In genomic region chr14:102695172-102695569, GRCh38 we compare ENCODE assay signal across 11 cellular contexts.
DNase-seq lines count a peak whose midpoint lies in the region; ATAC-seq, FAIRE-seq and TF ChIP-seq lines count a peak whose summit lies in the region.
"Had no signal": no experiment of that assay in that cellular context is flagged by ENCODE, and none has a peak within 500 bp of the region (broad histone marks: within the 10 kb centered on the region; RNA-seq: fewer than 3 reads in every experiment).

No MANE protein-coding gene starts in this region.

- no peaks in the 10 kb centered on the region for H3K36me3 Mint-ChIP-seq in activated T-helper 17 cell treated with anti-CD3 and anti-CD28 coated beads, Interleukin-2, amount 50 U/mL, for 72 hours (ENCODE audit: low read depth)

- no peak overlapping the region for H3K4me3 Mint-ChIP-seq in activated T-helper 17 cell treated with anti-CD3 and anti-CD28 coated beads, Interleukin-2, amount 50 U/mL, for 72 hours

- no peak for TF ChIP-seq RAD21 in GM12878 (IDR thresholded peaks at IDR 0.05; ENCODE audit: insufficient read depth, low read depth, low read length)

- H2AK5ac ChIP-seq in mesendoderm (ENCODE audit: low read length): no peak overlapping the region

- H3K9me3 ChIP-seq in Panc1 (ENCODE audit: control insufficient read depth, insufficient read depth, low read depth, low read length) (no peaks in the 10 kb centered on the region), GM12878 (replicated peaks; ENCODE audit: control insufficient read depth, insufficient read depth, low read length) (no peaks in the 10 kb centered on the region), aorta (ENCODE audit: control insufficient read depth, low read length) (no peaks in the 10 kb centered on the region), sigmoid colon (no peaks in the 10 kb centered on the region)
- H3K9me3 ChIP-seq: A549, SJSA1 had no signal

- no peaks in the 10 kb centered on the region for H4K20me1 ChIP-seq in GM12878 (ENCODE audit: control insufficient read depth, insufficient read depth)

- intact Hi-C loops in Panc1 (cut with micrococcal nuclease; ENCODE audit: unreplicated experiment) (no loop called here), GM12878 (cut with micrococcal nuclease; ENCODE audit: unreplicated experiment) (loop anchor here (10.0 kb wide), 2 partner anchors 360 to 600 kb away; partner anchors contain the start of gene CDC42BPB), aorta (cut with DNase I) (loop anchor here in 1 of 2 donors (10.0 kb wide), 2 partner anchors 220 to 600 kb away; no protein-coding TSS in a partner anchor), sigmoid colon (cut with DNase I) (loop anchor here (2.0 to 10.0 kb wide), 2 partner anchors 170 to 222 kb away; no protein-coding TSS in a partner anchor)

- no peak overlapping the region for H3K27ac Mint-ChIP-seq in activated T-helper 17 cell treated with anti-CD3 and anti-CD28 coated beads, Interleukin-2, amount 50 U/mL, for 72 hours

- no peak overlapping the region for H2BK120ac ChIP-seq in mesendoderm (ENCODE audit: low read depth, low read length)

- in situ Hi-C loops in Panc1 (cut with HindIII; ENCODE audit: low pct_unique_long_range_greater_than_20kb, low sequenced_read_pairs): no loop called here
- in situ Hi-C loops in GM12878 (cut with MboI): loop anchor here (5.0 kb wide), 1 partner anchor 217 kb away; no protein-coding TSS in a partner anchor

- H3K4me1 ChIP-seq in Panc1 (ENCODE audit: control insufficient read depth, insufficient read depth, low read length) (peaks cover 28% of the 10 kb centered on the region), GM12878 (ENCODE audit: control insufficient read depth, insufficient read depth, low read length) (peaks cover 15% of the 10 kb centered on the region), mesendoderm (ENCODE audit: control insufficient read depth, low read depth, low read length) (peaks cover 9% of the 10 kb centered on the region), aorta (ENCODE audit: control insufficient read depth in 1 of 2, insufficient read depth in 2 of 2, low read length in 2 of 2) (peaks cover 1 to 3% of the 10 kb centered on the region in 2 donors), sigmoid colon (peaks cover 0 to 51% (median 25%) of the 10 kb centered on the region in 4 donors)
- H3K4me1 ChIP-seq: SJSA1 had no signal

- no peak overlapping the region for H3K56ac ChIP-seq in mesendoderm (ENCODE audit: low read length)

- TF ChIP-seq POLR2A in GM12878 (IDR thresholded peaks at IDR 0.05; ENCODE audit: low read depth, low read length): no peak
- TF ChIP-seq POLR2A in sigmoid colon (IDR thresholded peaks at IDR 0.05): no peak

- H4K5ac ChIP-seq in mesendoderm (ENCODE audit: low read length): no peak overlapping the region

- SMC1A ChIA-PET in GM12878 (lab: Charles Lee; ENCODE audit: uncharacterized antibody, unreplicated experiment): interaction anchor here (0.7 to 8.5 kb wide), 63 partner anchors 9 to 696 kb away, joined by 3 to 119 read pairs (median 5); no protein-coding TSS in a partner anchor

- WGBS in GM12878 (ENCODE audit: insufficient coverage, insufficient replicate concordance, low lambda C conversion rate, missing lambda C conversion rate): 45% methylated on average over 2 of the region's 2 CpGs
- no CpG with 5 or more reads among the region's 2 CpGs for WGBS in mesendoderm (ENCODE audit: extremely low coverage, insufficient coverage, low lambda C conversion rate)
- WGBS in aorta, 2 donors: 52 to 53% methylated on average over 2 of the region's 2 CpGs
- 54 to 58% methylated on average over 2 of the region's 2 CpGs for WGBS in sigmoid colon, 2 donors

- H3K79me2 ChIP-seq in GM12878 (ENCODE audit: control insufficient read depth, insufficient read depth, low read length): peaks cover 32% of the 10 kb centered on the region
- peaks cover 31% of the 10 kb centered on the region for H3K79me2 ChIP-seq in mesendoderm (ENCODE audit: control insufficient read depth, insufficient read depth, low read length)

- H3K27ac ChIP-seq in Panc1 (ENCODE audit: low read length) (0 out of 2 replicates have a peak overlapping the region, but pooled peaks have one; percentile 12), GM12878 (ENCODE audit: control insufficient read depth, insufficient read depth) (0 out of 2 replicates have a peak overlapping the region, but pooled peaks have one; percentile 9), mesendoderm (ENCODE audit: low read depth, low read length) (no peak overlapping the region), aorta (ENCODE audit: low read depth in 1 of 2, low read length in 2 of 2) (no peak overlapping the region), sigmoid colon (no peak overlapping the region)
- H3K27ac ChIP-seq: A549, SJSA1 had no signal

- DNase-seq in GM19239 (ENCODE audit: insufficient read length, low spot score) (no peak), Panc1 (ENCODE audit: low read depth, low spot score) (no peak), GM12878 (ENCODE audit: low read depth, low spot score) (no peak), mesendoderm (peak; percentile 65), aorta (no peak), sigmoid colon (no peak), RPMI8226 (no peak)
- DNase-seq: NCI-H1436 treated with DMSO at 0.1 percent for 48 hours had no signal

- H3K27me3 Mint-ChIP-seq in activated T-helper 17 cell treated with anti-CD3 and anti-CD28 coated beads, Interleukin-2, amount 50 U/mL, for 72 hours: no peaks in the 10 kb centered on the region

- ATAC-seq in Panc1 (no peak), GM12878 (0 out of 3 replicates have a peak, but pooled peaks have one; percentile 12), aorta (ENCODE audit: low FRiP score) (no peak)
- ATAC-seq in activated T-helper 17 cell treated with anti-CD3 and anti-CD28 coated beads, Interleukin-2, amount 50 U/mL, for 72 hours (replicated peaks): no peak

- H3K18ac ChIP-seq in mesendoderm (ENCODE audit: low read length): no peak overlapping the region

- peaks cover 26% of the 10 kb centered on the region for H3K79me1 ChIP-seq in mesendoderm (ENCODE audit: low read length)

- no peak overlapping the region for H2BK5ac ChIP-seq in mesendoderm (ENCODE audit: low read length)

- RAD21 ChIA-PET in GM12878 (lab: Charles Lee; ENCODE audit: unreplicated experiment): interaction anchor here (0.6 to 6.2 kb wide), 57 partner anchors 8 to 410 kb away, joined by 3 to 104 read pairs (median 5); no protein-coding TSS in a partner anchor

- H4K8ac ChIP-seq in mesendoderm (ENCODE audit: low read depth, low read length): no peak overlapping the region

- TF ChIP-seq EP300 in GM12878 (IDR thresholded peaks at IDR 0.05; ENCODE audit: borderline replicate concordance in 1 of 2, control insufficient read depth in 1 of 2, low read depth in 2 of 2, low read length in 2 of 2): no peak
- TF ChIP-seq EP300 in sigmoid colon (IDR thresholded peaks at IDR 0.05): no peak

- FAIRE-seq in GM19239 (lab: Jason Lieb, UNC): peak; percentile 11
- no peak for FAIRE-seq in GM12878 (lab: Jason Lieb, UNC)
- FAIRE-seq: A549 had no signal

- BruUV-seq in Panc1 (replicated peaks; lab: Mats Ljungman, UMichigan): no TSS peak
- no TSS peak for BruUV-seq in GM12878 (replicated peaks; lab: Mats Ljungman, UMichigan)

- no peaks in the 10 kb centered on the region for H3K9me3 Mint-ChIP-seq in activated T-helper 17 cell treated with anti-CD3 and anti-CD28 coated beads, Interleukin-2, amount 50 U/mL, for 72 hours

- no peak overlapping the region for H3K4ac ChIP-seq in mesendoderm (ENCODE audit: low read depth, low read length)

- H3K4me3 ChIP-seq in Panc1 (ENCODE audit: low read depth in 2 of 2, low read length in 2 of 2): no peak overlapping the region
- H3K4me3 ChIP-seq in GM12878: no peak overlapping the region
- H3K4me3 ChIP-seq in mesendoderm (ENCODE audit: low read length): no peak overlapping the region
- no peak overlapping the region for H3K4me3 ChIP-seq in aorta (ENCODE audit: low read length in 2 of 2)
- H3K4me3 ChIP-seq in sigmoid colon: no peak overlapping the region
- H3K4me3 ChIP-seq: A549, SJSA1 had no signal

- peaks cover 17% of the 10 kb centered on the region for H3K4me1 Mint-ChIP-seq in activated T-helper 17 cell treated with anti-CD3 and anti-CD28 coated beads, Interleukin-2, amount 50 U/mL, for 72 hours

- no peak overlapping the region for H3K23ac ChIP-seq in mesendoderm (ENCODE audit: low read length)

- no peak overlapping the region for H3K9ac ChIP-seq in GM12878 (ENCODE audit: control insufficient read depth, insufficient read depth, low read length)
- H3K9ac ChIP-seq in mesendoderm (ENCODE audit: low read length): no peak overlapping the region

- no peak overlapping the region for H2AFZ ChIP-seq in GM12878 (ENCODE audit: control insufficient read depth, low read depth, low read length)

- CTCF ChIA-PET in Panc1 (lab: Charles Lee): interaction anchor here (0.8 to 1.4 kb wide), 3 partner anchors 14 to 170 kb away, joined by 3 to 7 read pairs (median 4); no protein-coding TSS in a partner anchor
- CTCF ChIA-PET in GM12878 (lab: Yijun Ruan, JAX): interaction anchor here (0.6 to 6.5 kb wide), 72 partner anchors 9 to 581 kb away, joined by 3 to 107 read pairs (median 5); no protein-coding TSS in a partner anchor

- no peak overlapping the region for H2BK15ac ChIP-seq in mesendoderm (replicated peaks; ENCODE audit: low read depth)

- H3K36me3 ChIP-seq in Panc1 (ENCODE audit: control insufficient read depth, insufficient read depth, low read length) (no peaks in the 10 kb centered on the region), GM12878 (ENCODE audit: control insufficient read depth in 2 of 2, insufficient read depth in 2 of 2, low read length in 1 of 2) (no peaks in the 10 kb centered on the region), mesendoderm (ENCODE audit: control insufficient read depth, insufficient read depth, low read length) (no peaks in the 10 kb centered on the region), aorta (ENCODE audit: control insufficient read depth in 1 of 2, insufficient read depth in 2 of 2, low read length in 1 of 2) (no peaks in the 10 kb centered on the region), sigmoid colon (no peaks in the 10 kb centered on the region)
- H3K36me3 ChIP-seq: SJSA1 had no signal

- H3K27me3 ChIP-seq in Panc1 (ENCODE audit: control insufficient read depth, insufficient read depth, low read length) (no peaks in the 10 kb centered on the region), GM12878 (replicated peaks in 1 of 2; ENCODE audit: control insufficient read depth in 2 of 2, insufficient read depth in 2 of 2, low read length in 1 of 2) (no peaks in the 10 kb centered on the region), mesendoderm (ENCODE audit: insufficient read depth, low read length, poor library complexity) (no peaks in the 10 kb centered on the region), aorta (ENCODE audit: control insufficient read depth in 1 of 2, insufficient read depth in 2 of 2, low read length in 1 of 2) (no peaks in the 10 kb centered on the region), sigmoid colon (no peaks in the 10 kb centered on the region)
- H3K27me3 ChIP-seq: SJSA1 had no signal

- POLR2A ChIA-PET in Panc1 (lab: Charles Lee) (interaction anchor here (0.5 to 0.6 kb wide), 2 partner anchors 38 to 40 kb away, joined by 6 to 15 read pairs; no protein-coding TSS in a partner anchor), GM12878 (lab: Charles Lee) (interaction anchor here (0.5 to 2.3 kb wide), 8 partner anchors 56 to 90 kb away, joined by 3 to 11 read pairs (median 8); no protein-coding TSS in a partner anchor)

- no peak for TF ChIP-seq CTCF in Panc1 (IDR thresholded peaks at IDR 0.05)
- TF ChIP-seq CTCF in GM12878 (IDR thresholded peaks at IDR 0.05 in 2 of 3, conservative IDR thresholded peaks at IDR 0.05 in 1 of 3; ENCODE audit: control insufficient read depth in 2 of 3, extremely low read depth in 1 of 3, insufficient read depth in 1 of 3, low read depth in 3 of 3, low read length in 3 of 3): no peak
- TF ChIP-seq CTCF in sigmoid colon (IDR thresholded peaks at IDR 0.05): no peak

- H3K4me2 ChIP-seq in GM12878 (ENCODE audit: control insufficient read depth, insufficient read depth): no peak overlapping the region
- no peak overlapping the region for H3K4me2 ChIP-seq in mesendoderm (ENCODE audit: low read length)
- H3K4me2 ChIP-seq: A549 had no signal

Comparison
In these comparisons a context has a peak if more than half of its experiments do, and no peak if none do; other contexts are left out.
1. H3K27ac ChIP-seq: peak in Panc1 (single experiment) and GM12878 (single experiment); none in mesendoderm (single experiment), aorta (0 of 2) and sigmoid colon (0 of 4).